In genomic region chr16:4339909-4340308, GRCh38 we compare ENCODE assay signal across 16 cellular contexts. TPM values are rescaled to one million over a fixed set of nuclear protein-coding genes. Genes with fewer than 3 reads are reported as not detected.
DNase-seq lines count a peak whose midpoint lies in the region; ATAC-seq and TF ChIP-seq lines count a peak whose summit lies in the region.
"Had no signal": no experiment of that assay in that cellular context is flagged by ENCODE, and none has a peak within 500 bp of the region (broad histone marks: within the 10 kb centered on the region; RNA-seq: fewer than 3 reads in every experiment).

No MANE protein-coding gene starts in this region.

- peaks cover 3% of the 10 kb centered on the region for H3K36me3 Mint-ChIP-seq in activated T-helper 2 cell treated with anti-CD3 and anti-CD28 coated beads, Interferon-gamma antibody, Interleukin-2, Interleukin-4, amounts not matched to agents 10 μg/mL and 5 μg/mL and 100 μg/mL, durations not matched to agents 14 hours and 24 hours and 36 hours (ENCODE audit: low read depth)
- H3K36me3 Mint-ChIP-seq in activated CD8-positive, alpha-beta memory T cell treated with anti-CD3 and anti-CD28 coated beads, Interleukin-2, amount 10 ng/mL, durations not matched to agents 7 days and 5 days = no peaks in the 10 kb centered on the region
- H3K36me3 Mint-ChIP-seq: CD4-positive, CD25-positive, alpha-beta regulatory T cell had no signal

- H3K36me3 ChIP-seq in A673 (ENCODE audit: insufficient read depth, low read length, poor library complexity, severe bottlenecking) (peaks cover 30% of the 10 kb centered on the region), MG63 (peaks cover 84% of the 10 kb centered on the region)

- no peak overlapping the region for H3K4me3 ChIP-seq in A673 (ENCODE audit: low read depth, low read length, poor library complexity, severe bottlenecking)
- no peak overlapping the region for H3K4me3 ChIP-seq in MG63
- no peak overlapping the region for H3K4me3 ChIP-seq in astrocyte of the spinal cord (ENCODE audit: low read depth, low read length)
- H3K4me3 ChIP-seq: ascending aorta had no signal

- H3K27ac ChIP-seq in A673 (ENCODE audit: low read depth, low read length, poor library complexity, severe bottlenecking) = peak overlapping the region; percentile 53
- H3K27ac ChIP-seq: epithelial cell of prostate, VCaP had no signal

- intact Hi-C loops in A673 (cut with micrococcal nuclease; ENCODE audit: unreplicated experiment) = loop anchor here (10.0 kb wide), 1 partner anchor 145 kb away; no protein-coding TSS in a partner anchor
- intact Hi-C loops in activated T-helper 2 cell treated with anti-CD3 and anti-CD28 coated beads, Interferon-gamma antibody, Interleukin-2, Interleukin-4, amounts not matched to agents 10 μg/mL and 5 μg/mL and 100 μg/mL, durations not matched to agents 14 hours and 24 hours and 36 hours (cut with micrococcal nuclease) = no loop called here

- no peaks in the 10 kb centered on the region for H3K27me3 Mint-ChIP-seq in activated T-helper 2 cell treated with anti-CD3 and anti-CD28 coated beads, Interferon-gamma antibody, Interleukin-2, Interleukin-4, amounts not matched to agents 10 μg/mL and 5 μg/mL and 100 μg/mL, durations not matched to agents 14 hours and 24 hours and 36 hours (ENCODE audit: low read depth)
- H3K27me3 Mint-ChIP-seq in activated CD8-positive, alpha-beta memory T cell treated with anti-CD3 and anti-CD28 coated beads, Interleukin-2, amount 10 ng/mL, durations not matched to agents 7 days and 5 days = no peaks in the 10 kb centered on the region
- H3K27me3 Mint-ChIP-seq: CD4-positive, CD25-positive, alpha-beta regulatory T cell had no signal

- DNase-seq in A673 (ENCODE audit: low spot score) = peak; percentile 90
- DNase-seq in MG63 = peak; percentile 61
- peak; percentile 31 for DNase-seq in astrocyte of the spinal cord (ENCODE audit: low read depth, low spot score)
- peak; percentile 39 for DNase-seq in kidney tubule cell (ENCODE audit: low spot score)
- no peak for DNase-seq in ureter (ENCODE audit: low spot score)
- no peak for DNase-seq in activated T-helper 2 cell treated with anti-CD3 and anti-CD28 coated beads, Interferon-gamma antibody, Interleukin-2, Interleukin-4, amounts not matched to agents 10 μg/mL and 5 μg/mL and 100 μg/mL, durations not matched to agents 14 hours and 24 hours and 36 hours (ENCODE audit: low spot score)
- no peak for DNase-seq in activated CD8-positive, alpha-beta memory T cell treated with anti-CD3 and anti-CD28 coated beads, Interleukin-2, amount 10 ng/mL, durations not matched to agents 7 days and 5 days
- DNase-seq: activated T-cell treated with anti-CD3 and anti-CD28 coated beads, Interleukin-2, amount 50 U/mL, for 4 hours; CD4-positive, CD25-positive, alpha-beta regulatory T cell; H7; NCI-H2029 treated with DMSO at 0.1 percent for 48 hours had no signal

- no TSS peak for BruUV-seq in A673 (replicated peaks; lab: Mats Ljungman, UMichigan)

- TF ChIP-seq CTCF in A673 (conservative IDR thresholded peaks at IDR 0.05; ENCODE audit: low read depth, low read length) (peak; percentile 54), astrocyte of the spinal cord (IDR thresholded peaks at IDR 0.05; ENCODE audit: low read depth, low read length) (no peak)

- peaks cover 23% of the 10 kb centered on the region for H3K4me1 ChIP-seq in A673 (ENCODE audit: insufficient read depth, low read length, poor library complexity, severe bottlenecking)

- no peak for ATAC-seq in GM18861 (IDR thresholded peaks at IDR 0.05; ENCODE audit: unreplicated experiment)
- ATAC-seq in activated CD8-positive, alpha-beta memory T cell treated with anti-CD3 and anti-CD28 coated beads, Interleukin-2, amount 10 ng/mL, durations not matched to agents 7 days and 5 days = no peak
- ATAC-seq: activated T-cell treated with anti-CD3 and anti-CD28 coated beads, Interleukin-2, amount 50 U/mL, for 4 hours had no signal

- H3K4me3 Mint-ChIP-seq in activated T-helper 2 cell treated with anti-CD3 and anti-CD28 coated beads, Interferon-gamma antibody, Interleukin-2, Interleukin-4, amounts not matched to agents 10 μg/mL and 5 μg/mL and 100 μg/mL, durations not matched to agents 14 hours and 24 hours and 36 hours (ENCODE audit: low read depth) = no peak overlapping the region
- H3K4me3 Mint-ChIP-seq in activated CD8-positive, alpha-beta memory T cell treated with anti-CD3 and anti-CD28 coated beads, Interleukin-2, amount 10 ng/mL, durations not matched to agents 7 days and 5 days = no peak overlapping the region
- H3K4me3 Mint-ChIP-seq: activated T-cell treated with anti-CD3 and anti-CD28 coated beads, Interleukin-2, amount 50 U/mL, for 4 hours; CD4-positive, CD25-positive, alpha-beta regulatory T cell; neural crest cell had no signal

- no peaks in the 10 kb centered on the region for H3K4me1 Mint-ChIP-seq in activated T-helper 2 cell treated with anti-CD3 and anti-CD28 coated beads, Interferon-gamma antibody, Interleukin-2, Interleukin-4, amounts not matched to agents 10 μg/mL and 5 μg/mL and 100 μg/mL, durations not matched to agents 14 hours and 24 hours and 36 hours (ENCODE audit: low read depth)
- H3K4me1 Mint-ChIP-seq in activated CD8-positive, alpha-beta memory T cell treated with anti-CD3 and anti-CD28 coated beads, Interleukin-2, amount 10 ng/mL, durations not matched to agents 7 days and 5 days = peaks cover 2% of the 10 kb centered on the region

- no peaks in the 10 kb centered on the region for H3K9me3 Mint-ChIP-seq in activated T-helper 2 cell treated with anti-CD3 and anti-CD28 coated beads, Interferon-gamma antibody, Interleukin-2, Interleukin-4, amounts not matched to agents 10 μg/mL and 5 μg/mL and 100 μg/mL, durations not matched to agents 14 hours and 24 hours and 36 hours
- H3K9me3 Mint-ChIP-seq in activated CD8-positive, alpha-beta memory T cell treated with anti-CD3 and anti-CD28 coated beads, Interleukin-2, amount 10 ng/mL, durations not matched to agents 7 days and 5 days (ENCODE audit: low read depth) = no peaks in the 10 kb centered on the region
- H3K9me3 Mint-ChIP-seq: activated T-cell treated with anti-CD3 and anti-CD28 coated beads, Interleukin-2, amount 50 U/mL, for 4 hours; CD4-positive, CD25-positive, alpha-beta regulatory T cell; neural crest cell had no signal

- H3K9me3 ChIP-seq in A673 (ENCODE audit: low read depth, low read length, poor library complexity, severe bottlenecking) (no peaks in the 10 kb centered on the region), MG63 (no peaks in the 10 kb centered on the region)
- H3K9me3 ChIP-seq: ascending aorta had no signal

- POLR2A ChIA-PET in A673 (lab: Charles Lee; ENCODE audit: low non-redundant PET) = interaction anchor here (0.6 kb wide), 2 partner anchors 14 to 242 kb away, joined by 10 read pairs; no protein-coding TSS in a partner anchor

- H3K27ac Mint-ChIP-seq in activated T-helper 2 cell treated with anti-CD3 and anti-CD28 coated beads, Interferon-gamma antibody, Interleukin-2, Interleukin-4, amounts not matched to agents 10 μg/mL and 5 μg/mL and 100 μg/mL, durations not matched to agents 14 hours and 24 hours and 36 hours = no peak overlapping the region
- no peak overlapping the region for H3K27ac Mint-ChIP-seq in activated CD8-positive, alpha-beta memory T cell treated with anti-CD3 and anti-CD28 coated beads, Interleukin-2, amount 10 ng/mL, durations not matched to agents 7 days and 5 days
- H3K27ac Mint-ChIP-seq: CD4-positive, CD25-positive, alpha-beta regulatory T cell had no signal

- CTCF ChIA-PET in A673 (lab: Charles Lee) = interaction anchor here (0.6 to 1.4 kb wide), 6 partner anchors 11 to 69 kb away, joined by 3 to 15 read pairs (median 8); partner anchors contain the start of gene PAM16
- CTCF ChIA-PET in activated CD8-positive, alpha-beta memory T cell treated with anti-CD3 and anti-CD28 coated beads, Interleukin-2, amount 10 ng/mL, durations not matched to agents 7 days and 5 days (lab: Charles Lee) = interaction anchor here (0.6 to 1.5 kb wide), 4 partner anchors 9 to 103 kb away, joined by 3 to 4 read pairs (median 3); no protein-coding TSS in a partner anchor

- in situ Hi-C loops in astrocyte of the spinal cord (cut with HindIII; ENCODE audit: low sequenced_read_pairs) = no loop called here

- H3K27me3 ChIP-seq in A673 (replicated peaks; ENCODE audit: insufficient read depth, low read depth, low read length, poor library complexity) = no peaks in the 10 kb centered on the region
- no peaks in the 10 kb centered on the region for H3K27me3 ChIP-seq in MG63
- H3K27me3 ChIP-seq: ascending aorta had no signal

RNA-seq across cellular contexts. Expression of gene PAM16, which starts 11.2 kb away (rescaled TPM):
- total RNA-seq in A673 (2021) (89.7 and 90.3 TPM in 2 replicates), ureter (58.6 TPM)
- total RNA-seq in MG63 (2014; rRNA removed; shearing (Covaris generic); ENCODE audit: low replicate concordance) = 84.1 and 105 TPM in 2 replicates
- 73.1 and 73.8 TPM in 2 replicates for total RNA-seq in activated T-helper 2 cell treated with anti-CD3 and anti-CD28 coated beads, Interferon-gamma antibody, Interleukin-2, Interleukin-4, amounts not matched to agents 10 μg/mL and 5 μg/mL and 100 μg/mL, durations not matched to agents 14 hours and 24 hours and 36 hours
- total RNA-seq in activated CD8-positive, alpha-beta memory T cell treated with anti-CD3 and anti-CD28 coated beads, Interleukin-2, amount 10 ng/mL, durations not matched to agents 7 days and 5 days = 10 to 100 TPM; 47.5 to 49.4 TPM

RNA-seq across cellular contexts. Expression of gene GLIS2, which starts 24.0 kb away (rescaled TPM):
- 10.6 and 15.4 TPM in 2 replicates for total RNA-seq in A673 (2021)
- total RNA-seq in MG63 (2014; rRNA removed; shearing (Covaris generic); ENCODE audit: low replicate concordance) = 0.22 and 2.1 TPM in 2 replicates
- 11.7 TPM for total RNA-seq in ureter
- total RNA-seq in activated T-helper 2 cell treated with anti-CD3 and anti-CD28 coated beads, Interferon-gamma antibody, Interleukin-2, Interleukin-4, amounts not matched to agents 10 μg/mL and 5 μg/mL and 100 μg/mL, durations not matched to agents 14 hours and 24 hours and 36 hours = 2.1 and 2.5 TPM in 2 replicates
- total RNA-seq in activated CD8-positive, alpha-beta memory T cell treated with anti-CD3 and anti-CD28 coated beads, Interleukin-2, amount 10 ng/mL, durations not matched to agents 7 days and 5 days = under 1 TPM; 0.55 to 0.63 TPM
- total RNA-seq: CD4-positive, CD25-positive, alpha-beta regulatory T cell had no signal

RNA-seq across cellular contexts. Expression of gene VASN, which starts 31.7 kb away (rescaled TPM):
- total RNA-seq in A673 (2021) = 5.4 and 6.6 TPM in 2 replicates
- total RNA-seq in MG63 (2014; rRNA removed; shearing (Covaris generic); ENCODE audit: low replicate concordance) = 55.7 and 68.7 TPM in 2 replicates
- 13.4 TPM for total RNA-seq in ureter
- 0.16 TPM in 1 of 2 replicates, not detected in the other for total RNA-seq in activated T-helper 2 cell treated with anti-CD3 and anti-CD28 coated beads, Interferon-gamma antibody, Interleukin-2, Interleukin-4, amounts not matched to agents 10 μg/mL and 5 μg/mL and 100 μg/mL, durations not matched to agents 14 hours and 24 hours and 36 hours
- total RNA-seq in activated CD8-positive, alpha-beta memory T cell treated with anti-CD3 and anti-CD28 coated beads, Interleukin-2, amount 10 ng/mL, durations not matched to agents 7 days and 5 days = not detected

Comparison
In these comparisons a context has a peak if more than half of its experiments do, and no peak if none do; other contexts are left out.
1. DNase-seq: peak in A673 (single experiment), MG63 (single experiment), astrocyte of the spinal cord (single experiment) and kidney tubule cell (single experiment); none in ureter (single experiment), activated T-helper 2 cell treated with anti-CD3 and anti-CD28 coated beads, Interferon-gamma antibody, Interleukin-2, Interleukin-4, amounts not matched to agents 10 μg/mL and 5 μg/mL and 100 μg/mL, durations not matched to agents 14 hours and 24 hours and 36 hours (single experiment) and activated CD8-positive, alpha-beta memory T cell treated with anti-CD3 and anti-CD28 coated beads, Interleukin-2, amount 10 ng/mL, durations not matched to agents 7 days and 5 days (single experiment).